Comparison of ENCODE assay signal across 1 cellular context in genomic region chr4:74018771-74019170, GRCh38.
TF ChIP-seq lines count a peak whose summit lies in the region.

No MANE protein-coding gene starts in this region.

TF ChIP-seq in GM12878, 131 proteins besides CTCF, POLR2A, EP300 and RAD21:
- TF ChIP-seq SIN3A (IDR thresholded peaks at IDR 0.05; ENCODE audit: low read depth, low read length) (no peak), CHD1 (IDR thresholded peaks at IDR 0.05; ENCODE audit: low read depth, low read length) (no peak), SMAD1 (IDR thresholded peaks at IDR 0.05; ENCODE audit: low read depth, partially characterized antibody) (no peak), ZBTB33 (IDR thresholded peaks at IDR 0.05) (no peak), BCL11A (IDR thresholded peaks at IDR 0.05; ENCODE audit: low read depth, low read length) (no peak), BACH1 (IDR thresholded peaks at IDR 0.05; ENCODE audit: borderline replicate concordance) (no peak), STAT3 (IDR thresholded peaks at IDR 0.05; ENCODE audit: low read depth, low read length) (no peak), SREBF2 (IDR thresholded peaks at IDR 0.05; ENCODE audit: low read length) (no peak), YBX1 (IDR thresholded peaks at IDR 0.05) (no peak)
